16 cellular contexts compared by ENCODE assay signal in genomic region chr2:64938607-64939285, GRCh38. TPM values are rescaled to one million over a fixed set of nuclear protein-coding genes. Genes with fewer than 3 reads are reported as not detected.
DNase-seq lines count a peak whose midpoint lies in the region; ATAC-seq and TF ChIP-seq lines count a peak whose summit lies in the region.
"Had no signal": no experiment of that assay in that cellular context is flagged by ENCODE, and none has a peak within 500 bp of the region (broad histone marks: within the 10 kb centered on the region; RNA-seq: fewer than 3 reads in every experiment).

No MANE protein-coding gene starts in this region.

- 73 to 81% (median 79%) methylated on average over 7 of the region's 7 CpGs for WGBS in adrenal gland, 4 donors
- 60 to 63% (median 62%) methylated on average over 7 of the region's 7 CpGs for WGBS in spleen, 5 donors
- WGBS in heart right ventricle, 2 donors = 75 to 79% methylated on average over 7 of the region's 7 CpGs

- peak overlapping the region; percentile 57; the same call in 1 of the 2 replicates for H2AFZ ChIP-seq in KMS-11 (ENCODE audit: low read depth)

- peak overlapping the region; percentile 53 for H3K4me3 ChIP-seq in KMS-11 (IDR thresholded peaks at IDR 0.05; ENCODE audit: insufficient read depth, low read depth, low read length)
- peak overlapping the region in 2 of 4 donors; percentile 35 to 38 for H3K4me3 ChIP-seq in adrenal gland
- H3K4me3 ChIP-seq in spleen = peak overlapping the region in 1 of 8 donors; percentile 57
- no peak overlapping the region for H3K4me3 ChIP-seq in heart right ventricle
- H3K4me3 ChIP-seq: lung, SK-N-MC had no signal

- TF ChIP-seq CTCF in KMS-11 (conservative IDR thresholded peaks at IDR 0.05; ENCODE audit: low read depth, low read length) (no peak), adrenal gland (IDR thresholded peaks at IDR 0.05) (no peak), spleen (IDR thresholded peaks at IDR 0.05 in 8 of 11, conservative IDR thresholded peaks at IDR 0.05 in 3 of 11) (no peak), heart right ventricle (IDR thresholded peaks at IDR 0.05) (no peak)

- intact Hi-C loops in adrenal gland (cut with DNase I) (no loop called here), spleen (cut with DNase I; ENCODE audit: low total_unique reads) (no loop called here), heart right ventricle (cut with DNase I) (no loop called here)

- H3K79me2 ChIP-seq in KMS-11 (ENCODE audit: insufficient read depth, low read depth) = peaks cover 8% of the 10 kb centered on the region; the same call in 1 of the 2 replicates

- no peak for TF ChIP-seq POLR2A in adrenal gland (IDR thresholded peaks at IDR 0.05)
- no peak for TF ChIP-seq POLR2A in spleen (IDR thresholded peaks at IDR 0.05)

- no peak for ATAC-seq in heart right ventricle
- ATAC-seq: naive thymus-derived CD8-positive, alpha-beta T cell had no signal

- DNase-seq in NCI-H2029 (lab: John Stamatoyannopoulos, UW) (peak; percentile 8), NCI-H2029 treated with DMSO at 0.1 percent for 48 hours (lab: John Stamatoyannopoulos, UW) (no peak), adrenal gland (no peak), spleen (no peak), heart right ventricle (no peak), DMS114 treated with DMSO at 0.1 percent for 48 hours (lab: John Stamatoyannopoulos, UW; ENCODE audit: unreplicated experiment) (no peak), GOT3 (lab: John Stamatoyannopoulos, UW) (no peak)
- DNase-seq: activated naive CD4-positive, alpha-beta T cell treated with anti-CD3 and anti-CD28 coated beads for 36 hours; naive thymus-derived CD8-positive, alpha-beta T cell; NCI-H2081; NCI-H69 had no signal

- no peaks in the 10 kb centered on the region for H3K36me3 ChIP-seq in KMS-11 (ENCODE audit: insufficient read depth)
- H3K36me3 ChIP-seq in adrenal gland (replicated peaks in 1 of 2) = no peaks in the 10 kb centered on the region
- no peaks in the 10 kb centered on the region for H3K36me3 ChIP-seq in spleen
- no peaks in the 10 kb centered on the region for H3K36me3 ChIP-seq in heart right ventricle
- H3K36me3 ChIP-seq: heart left ventricle had no signal

- H3K27me3 ChIP-seq in KMS-11 (ENCODE audit: insufficient read depth, low read depth) (no peaks in the 10 kb centered on the region), adrenal gland (no peaks in the 10 kb centered on the region), spleen (replicated peaks in 1 of 7) (no peaks in the 10 kb centered on the region), heart right ventricle (no peaks in the 10 kb centered on the region)
- H3K27me3 ChIP-seq: heart left ventricle had no signal

- H3K27ac ChIP-seq in KMS-11 (peak overlapping the region; percentile 87), adrenal gland (peak overlapping the region in 3 of 5 donors; percentile 72 to 73 (median 73)), spleen (peak overlapping the region; percentile 16 to 84 (median 68)), heart right ventricle (no peak overlapping the region)
- H3K27ac ChIP-seq: 22Rv1, SK-N-MC had no signal

- no peaks in the 10 kb centered on the region for H4K20me1 ChIP-seq in KMS-11 (ENCODE audit: insufficient read depth)

- peak overlapping the region; percentile 96 for H3K4me2 ChIP-seq in KMS-11

- H3K4me1 ChIP-seq in KMS-11 (ENCODE audit: low read depth, poor library complexity, severe bottlenecking) = peaks cover 69% of the 10 kb centered on the region
- H3K4me1 ChIP-seq in adrenal gland (replicated peaks in 1 of 2) = peaks cover 5 to 21% of the 10 kb centered on the region in 2 donors
- peaks cover 12 to 84% (median 59%) of the 10 kb centered on the region in 6 donors for H3K4me1 ChIP-seq in spleen
- H3K4me1 ChIP-seq in heart right ventricle = peaks cover 0 to 29% (median 0%) of the 10 kb centered on the region in 9 donors

- peak overlapping the region; percentile 69 for H3K9ac ChIP-seq in KMS-11

- H3K9me3 ChIP-seq in adrenal gland (replicated peaks in 1 of 3) (no peaks in the 10 kb centered on the region), spleen (no peaks in the 10 kb centered on the region), heart right ventricle (peaks cover 0 to 3% (median 0%) of the 10 kb centered on the region in 11 donors)
- H3K9me3 ChIP-seq: heart left ventricle had no signal

RNA-seq across cellular contexts. Expression of gene SLC1A4, which starts 50.5 kb away (rescaled TPM):
- 100 to 1,000 TPM in 2 of 8 donors, 10 to 100 TPM in 6; 40.5 to 124 (median 60.0) TPM for total RNA-seq in adrenal gland
- polyA plus RNA-seq in adrenal gland = 100 to 1,000 TPM in 1 of 3 donors, 10 to 100 TPM in 2; 13.0 to 196 (median 15.3) TPM
- 10 to 100 TPM; 14.6 to 32.0 (median 19.4) TPM for total RNA-seq in spleen
- 1 to 10 TPM; 2.5 to 4.4 (median 4.3) TPM for polyA plus RNA-seq in spleen
- total RNA-seq in heart right ventricle = 10 to 100 TPM in 6 of 10 donors, 1 to 10 TPM in 4; 3.5 to 18.7 (median 11.3) TPM
- polyA plus RNA-seq in heart right ventricle = 10 to 100 TPM in 1 of 2 donors, 1 to 10 TPM in 1; 2.1 to 14.2 TPM

Comparison
In these comparisons a context has a peak if more than half of its experiments do, and no peak if none do; other contexts are left out.
1. H3K27ac ChIP-seq: peak in KMS-11 (single experiment), adrenal gland (3 of 5) and spleen (8 of 8); none in heart right ventricle (0 of 10).